Comparison of ENCODE assay signal across 1 cellular context in the genomic region with DNA sequence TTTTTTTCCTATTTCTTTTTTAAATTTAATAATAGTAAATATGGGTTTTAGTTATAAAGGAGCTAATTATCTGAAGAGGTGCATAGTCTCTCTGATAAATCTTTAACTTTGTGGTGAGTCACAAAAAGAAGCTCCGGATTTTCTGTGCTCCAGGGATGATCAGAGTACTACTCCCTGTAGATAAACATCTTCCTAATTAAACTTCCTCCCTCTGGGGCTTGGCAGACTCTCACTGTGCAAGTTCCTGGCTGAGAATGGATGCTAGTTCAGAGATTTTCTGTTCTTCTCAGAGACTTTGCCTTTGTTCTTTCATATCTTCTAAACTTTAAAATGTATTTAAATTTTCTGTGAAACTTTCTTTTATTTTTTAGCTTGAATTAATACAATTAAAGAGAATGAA.
TF ChIP-seq lines count a peak whose summit lies in the region.

Gene OR10G7 (minus strand): TSS at position 72 of the 400 bp plus-strand sequence. CDS start 2,324 bp downstream, outside the sequence.

TF ChIP-seq in WTC11, 78 proteins besides CTCF, POLR2A, EP300 and RAD21 (continued from another document):
- TF ChIP-seq STAT6 (CRISPR knock-in tag; conservative IDR thresholded peaks at IDR 0.05; ENCODE audit: low read depth) (no peak), MYBL2 (CRISPR knock-in tag; IDR thresholded peaks at IDR 0.05) (no peak), ZNF396 (CRISPR knock-in tag; IDR thresholded peaks at IDR 0.05; ENCODE audit: borderline replicate concordance) (no peak), AR (CRISPR knock-in tag; IDR thresholded peaks at IDR 0.05) (no peak)
- TF ChIP-seq, protein P1, sequence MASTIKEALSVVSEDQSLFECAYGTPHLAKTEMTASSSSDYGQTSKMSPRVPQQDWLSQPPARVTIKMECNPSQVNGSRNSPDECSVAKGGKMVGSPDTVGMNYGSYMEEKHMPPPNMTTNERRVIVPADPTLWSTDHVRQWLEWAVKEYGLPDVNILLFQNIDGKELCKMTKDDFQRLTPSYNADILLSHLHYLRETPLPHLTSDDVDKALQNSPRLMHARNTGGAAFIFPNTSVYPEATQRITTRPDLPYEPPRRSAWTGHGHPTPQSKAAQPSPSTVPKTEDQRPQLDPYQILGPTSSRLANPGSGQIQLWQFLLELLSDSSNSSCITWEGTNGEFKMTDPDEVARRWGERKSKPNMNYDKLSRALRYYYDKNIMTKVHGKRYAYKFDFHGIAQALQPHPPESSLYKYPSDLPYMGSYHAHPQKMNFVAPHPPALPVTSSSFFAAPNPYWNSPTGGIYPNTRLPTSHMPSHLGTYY (CRISPR knock-in tag; IDR thresholded peaks at IDR 0.05), result no peak
